In the genomic region with DNA sequence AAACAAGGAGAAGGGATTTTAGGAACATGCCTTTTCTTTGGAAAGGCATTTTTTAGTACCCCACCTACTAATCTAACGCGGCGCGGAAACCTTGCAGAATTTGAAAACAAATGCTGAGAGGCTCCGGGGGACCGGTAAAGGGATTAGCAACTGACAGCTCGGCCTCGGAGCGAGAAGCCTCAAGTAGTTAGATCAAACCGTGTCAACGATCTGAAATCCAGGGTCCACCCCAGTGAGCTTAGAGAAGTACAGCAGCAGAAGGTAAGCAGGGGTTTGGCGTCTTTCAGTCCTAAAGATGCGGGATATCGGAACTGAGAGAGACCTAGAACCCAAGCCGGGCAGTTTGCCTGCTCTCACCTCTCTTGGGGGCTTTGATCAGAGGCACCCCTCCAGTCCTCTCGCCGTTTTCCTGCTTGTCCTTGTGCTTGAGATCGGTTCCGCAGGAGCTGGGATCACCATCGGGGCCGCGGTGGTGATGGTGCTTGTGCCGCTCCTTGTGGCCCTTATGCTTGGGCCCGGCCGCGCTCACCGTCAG, we compare ENCODE assay signal across 8 cellular contexts. TPM values are rescaled to one million over a fixed set of nuclear protein-coding genes. Genes with fewer than 3 reads are reported as not detected.
DNase-seq lines count a peak whose midpoint lies in the region; ATAC-seq and TF ChIP-seq lines count a peak whose summit lies in the region.

No MANE protein-coding gene starts in this region.

- H3K9me3 Mint-ChIP-seq in CD8-positive, alpha-beta memory T cell = no peaks in the 10 kb centered on the region
- H3K9me3 Mint-ChIP-seq in activated CD4-positive, alpha-beta T cell treated with anti-CD3 and anti-CD28 coated beads, Interleukin-2, amount 10 ng/mL, durations not matched to agents 7 days and 5 days = no peaks in the 10 kb centered on the region
- H3K9me3 Mint-ChIP-seq in naive B cell = no peaks in the 10 kb centered on the region

- CTCF ChIA-PET in CD8-positive, alpha-beta memory T cell (lab: Charles Lee) = interaction anchor here (0.6 to 2.1 kb wide), 11 partner anchors 8 to 118 kb away, joined by 3 to 7 read pairs (median 3); a partner anchor contains a TSS
- CTCF ChIA-PET in activated CD4-positive, alpha-beta T cell treated with anti-CD3 and anti-CD28 coated beads, Interleukin-2, amount 10 ng/mL, durations not matched to agents 7 days and 5 days (lab: Charles Lee) = interaction anchor here (0.8 to 1.6 kb wide), 6 partner anchors 13 to 129 kb away, joined by 3 to 7 read pairs (median 4); a partner anchor contains a TSS

- H3K27me3 Mint-ChIP-seq in CD8-positive, alpha-beta memory T cell = no peaks in the 10 kb centered on the region
- no peaks in the 10 kb centered on the region for H3K27me3 Mint-ChIP-seq in activated CD4-positive, alpha-beta T cell treated with anti-CD3 and anti-CD28 coated beads, Interleukin-2, amount 10 ng/mL, durations not matched to agents 7 days and 5 days
- no peaks in the 10 kb centered on the region for H3K27me3 Mint-ChIP-seq in naive B cell

- peak overlapping the region; percentile 94 to 100 (median 97) for H3K4me3 Mint-ChIP-seq in CD8-positive, alpha-beta memory T cell
- H3K4me3 Mint-ChIP-seq in activated CD4-positive, alpha-beta T cell treated with anti-CD3 and anti-CD28 coated beads, Interleukin-2, amount 10 ng/mL, durations not matched to agents 7 days and 5 days = peak overlapping the region; percentile 96
- peak overlapping the region; percentile 87 to 98 (median 96) for H3K4me3 Mint-ChIP-seq in naive B cell

- H3K27me3 ChIP-seq in CD8-positive, alpha-beta memory T cell (ENCODE audit: insufficient read depth, low read length, poor library complexity, severe bottlenecking) = no peaks in the 10 kb centered on the region
- H3K27me3 ChIP-seq in KMS-11 (ENCODE audit: insufficient read depth, low read depth) (no peaks in the 10 kb centered on the region), tibial nerve (no peaks in the 10 kb centered on the region)

- peak overlapping the region; percentile 80 for H3K4me2 ChIP-seq in KMS-11

- WGBS in tibial nerve, 2 donors = 1% methylated on average over 26 to 27 of the region's 27 CpGs

- peaks cover 35 to 58% (median 51%) of the 10 kb centered on the region in 3 donors for H3K4me1 Mint-ChIP-seq in CD8-positive, alpha-beta memory T cell
- H3K4me1 Mint-ChIP-seq in activated CD4-positive, alpha-beta T cell treated with anti-CD3 and anti-CD28 coated beads, Interleukin-2, amount 10 ng/mL, durations not matched to agents 7 days and 5 days = peaks cover 33% of the 10 kb centered on the region
- H3K4me1 Mint-ChIP-seq in naive B cell = peaks cover 25 to 46% (median 35%) of the 10 kb centered on the region in 3 donors

- H3K79me2 ChIP-seq in KMS-11 (ENCODE audit: insufficient read depth, low read depth) = peaks cover 50% of the 10 kb centered on the region

- peak overlapping the region; percentile 72 for H3K4me3 ChIP-seq in CD8-positive, alpha-beta memory T cell (ENCODE audit: low read length)
- peak overlapping the region; percentile 34 for H3K4me3 ChIP-seq in KMS-11 (IDR thresholded peaks at IDR 0.05; ENCODE audit: insufficient read depth, low read depth, low read length)
- peak overlapping the region; percentile 88 to 99 (median 96) for H3K4me3 ChIP-seq in tibial nerve

- peaks cover 41% of the 10 kb centered on the region for H3K4me1 ChIP-seq in CD8-positive, alpha-beta memory T cell (ENCODE audit: insufficient read depth, low read length)
- peaks cover 21% of the 10 kb centered on the region for H3K4me1 ChIP-seq in KMS-11 (ENCODE audit: low read depth, poor library complexity, severe bottlenecking)
- H3K4me1 ChIP-seq in tibial nerve = peaks cover 0 to 26% (median 8%) of the 10 kb centered on the region in 4 donors

- peak overlapping the region; percentile 49; the same call in 1 of the 2 replicates for H2AFZ ChIP-seq in KMS-11 (ENCODE audit: low read depth)

- no peak for TF ChIP-seq POLR2A in tibial nerve (IDR thresholded peaks at IDR 0.05)

- ATAC-seq in GM19438 (IDR thresholded peaks at IDR 0.05; ENCODE audit: low read depth, unreplicated experiment) (peak; percentile 35), esophagus mucosa (peak; percentile 51), naive B cell (ENCODE audit: low read depth in 2 of 2) (no peak)

- DNase-seq in CD8-positive, alpha-beta memory T cell = peak in 2 of 5 donors; percentile 4 to 57
- peak; percentile 39 for DNase-seq in activated CD4-positive, alpha-beta T cell treated with anti-CD3 and anti-CD28 coated beads, Interleukin-2, amount 10 ng/mL, durations not matched to agents 7 days and 5 days
- no peak for DNase-seq in naive B cell
- peak in 1 of 2 donors; percentile 45 for DNase-seq in tibial nerve (ENCODE audit: low spot score in 2 of 2)
- no peak for DNase-seq in NCI-H2029 treated with DMSO at 0.1 percent for 48 hours (lab: John Stamatoyannopoulos, UW)

- TF ChIP-seq CTCF in KMS-11 (conservative IDR thresholded peaks at IDR 0.05; ENCODE audit: low read depth, low read length) (no peak), tibial nerve (IDR thresholded peaks at IDR 0.05) (no peak)

- no peaks in the 10 kb centered on the region for H3K9me3 ChIP-seq in CD8-positive, alpha-beta memory T cell (ENCODE audit: low read length)
- no peaks in the 10 kb centered on the region for H3K9me3 ChIP-seq in tibial nerve

- H3K27ac Mint-ChIP-seq in CD8-positive, alpha-beta memory T cell = peak overlapping the region; percentile 93 to 98 (median 96)
- peak overlapping the region; percentile 95 for H3K27ac Mint-ChIP-seq in activated CD4-positive, alpha-beta T cell treated with anti-CD3 and anti-CD28 coated beads, Interleukin-2, amount 10 ng/mL, durations not matched to agents 7 days and 5 days
- H3K27ac Mint-ChIP-seq in naive B cell = peak overlapping the region; percentile 94 to 99 (median 97)

- H4K20me1 ChIP-seq in KMS-11 (ENCODE audit: insufficient read depth) = no peaks in the 10 kb centered on the region

- peaks cover 0 to 41% (median 0%) of the 10 kb centered on the region in 3 donors for H3K36me3 Mint-ChIP-seq in CD8-positive, alpha-beta memory T cell
- H3K36me3 Mint-ChIP-seq in activated CD4-positive, alpha-beta T cell treated with anti-CD3 and anti-CD28 coated beads, Interleukin-2, amount 10 ng/mL, durations not matched to agents 7 days and 5 days (ENCODE audit: low read depth) = peaks cover 34% of the 10 kb centered on the region
- H3K36me3 Mint-ChIP-seq in naive B cell = no peaks in the 10 kb centered on the region

- H3K27ac ChIP-seq in CD8-positive, alpha-beta memory T cell (ENCODE audit: low read depth, low read length) = peak overlapping the region; percentile 89
- H3K27ac ChIP-seq in KMS-11 (peak overlapping the region; percentile 79), tibial nerve (peak overlapping the region; percentile 89 to 99 (median 96))

- POLR2A ChIA-PET in CD8-positive, alpha-beta memory T cell (lab: Charles Lee) = interaction anchor here (0.6 to 2.4 kb wide), 11 partner anchors 10 to 1193 kb away, joined by 3 to 27 read pairs (median 5); a partner anchor contains a TSS
- POLR2A ChIA-PET in activated CD4-positive, alpha-beta T cell treated with anti-CD3 and anti-CD28 coated beads, Interleukin-2, amount 10 ng/mL, durations not matched to agents 7 days and 5 days (lab: Charles Lee) = interaction anchor here (0.7 kb wide), 1 partner anchor 92 kb away, joined by 3 read pairs; no protein-coding TSS in a partner anchor

- no peaks in the 10 kb centered on the region for H3K36me3 ChIP-seq in CD8-positive, alpha-beta memory T cell (ENCODE audit: insufficient read depth, low read length)
- H3K36me3 ChIP-seq in KMS-11 (ENCODE audit: insufficient read depth) (no peaks in the 10 kb centered on the region), tibial nerve (no peaks in the 10 kb centered on the region)

- no peak for TF ChIP-seq EP300 in tibial nerve (IDR thresholded peaks at IDR 0.05)

- peak overlapping the region; percentile 58; the same call in 1 of the 2 replicates for H3K9ac ChIP-seq in KMS-11

RNA-seq across cellular contexts. Expression of a gene that starts 0.9 kb away (rescaled TPM):
- total RNA-seq in CD8-positive, alpha-beta memory T cell = 10 to 100 TPM; 18.5 to 19.2 TPM
- polyA plus RNA-seq in CD8-positive, alpha-beta memory T cell = 44.5 TPM
- 10 to 100 TPM; 30.8 to 31.7 TPM for total RNA-seq in activated CD4-positive, alpha-beta T cell treated with anti-CD3 and anti-CD28 coated beads, Interleukin-2, amount 10 ng/mL, durations not matched to agents 7 days and 5 days
- total RNA-seq in esophagus mucosa (9.6 TPM), tibial nerve (10 to 100 TPM; 18.9 to 33.9 (median 28.7) TPM)
- 10 to 100 TPM; 28.7 to 39.0 (median 36.4) TPM for polyA plus RNA-seq in naive B cell (ENCODE audit: low read depth in 6 of 6)

RNA-seq across cellular contexts. Expression of a gene that starts 52.1 kb away (rescaled TPM):
- 10 to 100 TPM; 17.5 to 17.8 TPM for total RNA-seq in CD8-positive, alpha-beta memory T cell
- 14.5 TPM for polyA plus RNA-seq in CD8-positive, alpha-beta memory T cell
- 10 to 100 TPM; 17.0 to 18.7 TPM for total RNA-seq in activated CD4-positive, alpha-beta T cell treated with anti-CD3 and anti-CD28 coated beads, Interleukin-2, amount 10 ng/mL, durations not matched to agents 7 days and 5 days
- 3.4 TPM for total RNA-seq in esophagus mucosa
- polyA plus RNA-seq in naive B cell (ENCODE audit: low read depth in 6 of 6) = 10 to 100 TPM in 2 of 6 donors, 1 to 10 TPM in 4; 6.7 to 13.4 (median 9.6) TPM
- 10 to 100 TPM; 11.3 to 23.3 (median 17.9) TPM for total RNA-seq in tibial nerve

Comparison
In these comparisons a context has a peak if more than half of its experiments do, and no peak if none do; other contexts are left out.
1. H3K4me3 ChIP-seq: peak in every context shown above with its lines; median percentile 96 in tibial nerve; 72 in CD8-positive, alpha-beta memory T cell; 34 in KMS-11.
2. ATAC-seq: peak in GM19438 (single experiment) and esophagus mucosa (single experiment); none in naive B cell (0 of 2).
3. Peak in every context shown above with its lines, with median percentiles within 50 percentile points of each other: H3K27ac ChIP-seq, H3K27ac Mint-ChIP-seq and H3K4me3 Mint-ChIP-seq.